In genomic region chr18:48236822-48237221, GRCh38 we compare ENCODE assay signal across 22 cellular contexts.
"Had no signal": no experiment of that assay in that cellular context is flagged by ENCODE, and none has a peak within 500 bp of the region (broad histone marks: within the 10 kb centered on the region; RNA-seq: fewer than 3 reads in every experiment).

No MANE protein-coding gene starts in this region.

- H3K9me2 ChIP-seq: SK-N-SH had no signal

- H3K4me3 ChIP-seq: K562 had no signal

- H3K9ac ChIP-seq: KMS-11, SK-N-SH had no signal

- DNase-seq: Kasumi-1, MV-4-11, NCI-H1048, NCI-H1105, NCI-H1417, NCI-H1436 treated with DMSO at 0.1 percent for 48 hours, NCI-H1694, NCI-H187 treated with DMSO at 0.1 percent for 48 hours, NCI-H2029 treated with DMSO at 0.1 percent for 48 hours, NCI-H2107, NCI-H2227 treated with DMSO at 0.1 percent for 48 hours, NCI-H524, NCI-H69, NCI-H774, SHP77, SK-N-SH, SW 1271 had no signal

- H3K9me3 ChIP-seq: SK-N-SH had no signal

- H3K4me2 ChIP-seq: KMS-11, SK-N-SH had no signal

- ATAC-seq: K562, Panc1 had no signal

- H3K27ac ChIP-seq: HL-60, KMS-11, RWPE1 had no signal
